In genomic region chr22:34951212-34951611, GRCh38 we compare ENCODE assay signal across 20 cellular contexts.
DNase-seq lines count a peak whose midpoint lies in the region; ATAC-seq and TF ChIP-seq lines count a peak whose summit lies in the region.
"Had no signal": no experiment of that assay in that cellular context is flagged by ENCODE, and none has a peak within 500 bp of the region (broad histone marks: within the 10 kb centered on the region; RNA-seq: fewer than 3 reads in every experiment).

No MANE protein-coding gene starts in this region.

- H3K27me3 Mint-ChIP-seq in H9 (ENCODE audit: low read depth): peaks cover 3% of the 10 kb centered on the region
- peaks cover 8% of the 10 kb centered on the region for H3K27me3 Mint-ChIP-seq in endodermal cell (ENCODE audit: insufficient read depth)
- H3K27me3 Mint-ChIP-seq in activated T-helper 2 cell treated with anti-CD3 and anti-CD28 coated beads, Interferon-gamma antibody, Interleukin-2, Interleukin-4, amounts not matched to agents 10 μg/mL and 5 μg/mL and 100 μg/mL, durations not matched to agents 14 hours and 24 hours and 36 hours (ENCODE audit: low read depth): no peaks in the 10 kb centered on the region
- H3K27me3 Mint-ChIP-seq: CD4-positive, CD25-positive, alpha-beta regulatory T cell had no signal

- no peak overlapping the region for H3K4ac ChIP-seq in H9 (ENCODE audit: low read depth, low read length)
- no peak overlapping the region for H3K4ac ChIP-seq in mesendoderm (ENCODE audit: low read depth, low read length)

- H2BK20ac ChIP-seq in H9 (ENCODE audit: low read depth, low read length, poor library complexity, severe bottlenecking): no peak overlapping the region

- intact Hi-C loops in activated T-helper 2 cell treated with anti-CD3 and anti-CD28 coated beads, Interferon-gamma antibody, Interleukin-2, Interleukin-4, amounts not matched to agents 10 μg/mL and 5 μg/mL and 100 μg/mL, durations not matched to agents 14 hours and 24 hours and 36 hours (cut with micrococcal nuclease): no loop called here

- no peak overlapping the region for H3K23ac ChIP-seq in H9 (ENCODE audit: insufficient read length, low read depth, low read length)
- no peak overlapping the region for H3K23ac ChIP-seq in mesendoderm (ENCODE audit: low read length)

- H3K4me1 ChIP-seq in H9 (ENCODE audit: insufficient read depth, low read length) (peaks cover 5% of the 10 kb centered on the region), endodermal cell (ENCODE audit: control insufficient read depth, insufficient read depth, low read length) (no peaks in the 10 kb centered on the region), mesendoderm (ENCODE audit: control insufficient read depth, low read depth, low read length) (peaks cover 4% of the 10 kb centered on the region)
- H3K4me1 ChIP-seq: BE2C, HAP-1 had no signal

- no peaks in the 10 kb centered on the region for H3K9me3 ChIP-seq in H9 (ENCODE audit: control insufficient read depth, low read depth, low read length)
- H3K9me3 ChIP-seq in endodermal cell (ENCODE audit: control insufficient read depth, low read length): no peaks in the 10 kb centered on the region
- H3K9me3 ChIP-seq: BE2C, HAP-1 had no signal

- no peaks in the 10 kb centered on the region for H3K23me2 ChIP-seq in H9 (ENCODE audit: insufficient read length, low read depth, low read length, poor library complexity, severe bottlenecking)

- H2AFZ ChIP-seq in H9 (ENCODE audit: low read length): no peak overlapping the region
- H2AFZ ChIP-seq: GM23248 had no signal

- no peak overlapping the region for H3K56ac ChIP-seq in H9 (ENCODE audit: insufficient read length, low read depth, low read length)
- no peak overlapping the region for H3K56ac ChIP-seq in mesendoderm (ENCODE audit: low read length)

- H2BK120ac ChIP-seq in H9 (ENCODE audit: low read depth, low read length, poor library complexity, severe bottlenecking): no peak overlapping the region
- no peak overlapping the region for H2BK120ac ChIP-seq in mesendoderm (ENCODE audit: low read depth, low read length)

- H3T11ph ChIP-seq in H9 (ENCODE audit: low read length): no peak overlapping the region

- peaks cover 12 to 14% of the 10 kb centered on the region in 2 experiments for H3K4me1 Mint-ChIP-seq in H9
- peaks cover 12% of the 10 kb centered on the region for H3K4me1 Mint-ChIP-seq in endodermal cell
- no peaks in the 10 kb centered on the region for H3K4me1 Mint-ChIP-seq in activated T-helper 2 cell treated with anti-CD3 and anti-CD28 coated beads, Interferon-gamma antibody, Interleukin-2, Interleukin-4, amounts not matched to agents 10 μg/mL and 5 μg/mL and 100 μg/mL, durations not matched to agents 14 hours and 24 hours and 36 hours (ENCODE audit: low read depth)
- H3K4me1 Mint-ChIP-seq: CD4-positive, CD25-positive, alpha-beta regulatory T cell; CD8-positive, alpha-beta memory T cell had no signal

- no peak overlapping the region for H2BK5ac ChIP-seq in H9 (ENCODE audit: insufficient read length, low read length)
- H2BK5ac ChIP-seq in mesendoderm (ENCODE audit: low read length): no peak overlapping the region

- H2BK12ac ChIP-seq in H9 (ENCODE audit: insufficient read length, low read depth, low read length): no peak overlapping the region

- H3K4me2 ChIP-seq in H9 (ENCODE audit: insufficient read depth, insufficient read length, low read length): no peak overlapping the region
- H3K4me2 ChIP-seq in mesendoderm (ENCODE audit: low read length): no peak overlapping the region

- H3K4me3 Mint-ChIP-seq in H9: no peak overlapping the region
- H3K4me3 Mint-ChIP-seq in endodermal cell: no peak overlapping the region
- no peak overlapping the region for H3K4me3 Mint-ChIP-seq in activated T-helper 2 cell treated with anti-CD3 and anti-CD28 coated beads, Interferon-gamma antibody, Interleukin-2, Interleukin-4, amounts not matched to agents 10 μg/mL and 5 μg/mL and 100 μg/mL, durations not matched to agents 14 hours and 24 hours and 36 hours (ENCODE audit: low read depth)
- H3K4me3 Mint-ChIP-seq: CD4-positive, CD25-positive, alpha-beta regulatory T cell; CD8-positive, alpha-beta memory T cell had no signal

- DNase-seq in H9 (no peak), endodermal cell (peak; percentile 56), mesendoderm (no peak), HK-2 (ENCODE audit: unreplicated experiment) (no peak), RKO (ENCODE audit: low spot score) (no peak)
- no peak for DNase-seq in activated T-helper 2 cell treated with anti-CD3 and anti-CD28 coated beads, Interferon-gamma antibody, Interleukin-2, Interleukin-4, amounts not matched to agents 10 μg/mL and 5 μg/mL and 100 μg/mL, durations not matched to agents 14 hours and 24 hours and 36 hours (ENCODE audit: low spot score)
- DNase-seq: BE2C; C1 segment of cervical spinal cord; CD4-positive, CD25-positive, alpha-beta regulatory T cell; CD8-positive, alpha-beta memory T cell; COR-L47; DMS 273 treated with DMSO at 0.1 percent for 48 hours; DMS53; DND-41; EL; GM23248; KG1 had no signal

- no peaks in the 10 kb centered on the region for H3K79me2 ChIP-seq in H9 (ENCODE audit: insufficient read depth, low read length)
- no peaks in the 10 kb centered on the region for H3K79me2 ChIP-seq in mesendoderm (ENCODE audit: control insufficient read depth, insufficient read depth, low read length)

- H3K18ac ChIP-seq in H9 (ENCODE audit: insufficient read length, low read depth, low read length) (no peak overlapping the region), mesendoderm (ENCODE audit: low read length) (peak overlapping the region; percentile 52)

- H2AK5ac ChIP-seq in H9 (ENCODE audit: insufficient read length, low read length) (no peak overlapping the region), mesendoderm (ENCODE audit: low read length) (no peak overlapping the region)

- H4K20me1 ChIP-seq in H9 (ENCODE audit: control insufficient read depth, insufficient read depth, insufficient read length): no peaks in the 10 kb centered on the region

- no peaks in the 10 kb centered on the region for H3K9me3 Mint-ChIP-seq in H9
- no peaks in the 10 kb centered on the region for H3K9me3 Mint-ChIP-seq in endodermal cell
- H3K9me3 Mint-ChIP-seq in activated T-helper 2 cell treated with anti-CD3 and anti-CD28 coated beads, Interferon-gamma antibody, Interleukin-2, Interleukin-4, amounts not matched to agents 10 μg/mL and 5 μg/mL and 100 μg/mL, durations not matched to agents 14 hours and 24 hours and 36 hours: no peaks in the 10 kb centered on the region
- H3K9me3 Mint-ChIP-seq: CD4-positive, CD25-positive, alpha-beta regulatory T cell; CD8-positive, alpha-beta memory T cell had no signal

- H4K5ac ChIP-seq in H9 (ENCODE audit: insufficient read length, low read depth, low read length) (no peak overlapping the region), mesendoderm (ENCODE audit: low read length) (no peak overlapping the region)

- H4K8ac ChIP-seq in H9 (replicated peaks; ENCODE audit: insufficient read length, low read depth, low read length) (no peak overlapping the region), mesendoderm (ENCODE audit: low read depth, low read length) (no peak overlapping the region)

- ATAC-seq in HG03432 (IDR thresholded peaks at IDR 0.05; ENCODE audit: unreplicated experiment): no peak
- ATAC-seq: GM12878 had no signal

- no peak overlapping the region for H3K9ac ChIP-seq in H9 (ENCODE audit: extremely low read depth, insufficient read length, low read length)
- no peak overlapping the region for H3K9ac ChIP-seq in endodermal cell (ENCODE audit: extremely low read depth, low read length, poor library complexity, severe bottlenecking)
- H3K9ac ChIP-seq in mesendoderm (ENCODE audit: low read length): no peak overlapping the region
- H3K9ac ChIP-seq: GM23248 had no signal

- no CpG with 5 or more reads among the region's 3 CpGs for WGBS in H9 (ENCODE audit: extremely low coverage, insufficient read length, low lambda C conversion rate)
- WGBS in endodermal cell (ENCODE audit: insufficient coverage in 1 of 2, insufficient read length in 1 of 2), 2 experiments: 90% methylated on average over 3 of the region's 3 CpGs; no CpG with 5 or more reads in 1 of the 2 experiments
- WGBS in mesendoderm (ENCODE audit: extremely low coverage, insufficient coverage, low lambda C conversion rate): no CpG with 5 or more reads among the region's 3 CpGs

- TF ChIP-seq CTCF in H9 (conservative IDR thresholded peaks at IDR 0.05) (peak; percentile 37; the same call in 2 of the 3 replicates), endodermal cell (conservative IDR thresholded peaks at IDR 0.05) (peak; percentile 57)

- H3K79me1 ChIP-seq in H9 (ENCODE audit: insufficient read depth, low read depth, low read length, poor library complexity, severe bottlenecking): no peaks in the 10 kb centered on the region
- H3K79me1 ChIP-seq in mesendoderm (ENCODE audit: low read length): no peaks in the 10 kb centered on the region

- no peaks in the 10 kb centered on the region for H3K27me3 ChIP-seq in H9 (ENCODE audit: insufficient read depth, low read length)
- H3K27me3 ChIP-seq in endodermal cell (ENCODE audit: control insufficient read depth, insufficient read depth, low read length, poor library complexity, severe bottlenecking): no peaks in the 10 kb centered on the region
- H3K27me3 ChIP-seq in mesendoderm (ENCODE audit: insufficient read depth, low read length, poor library complexity): no peaks in the 10 kb centered on the region
- H3K27me3 ChIP-seq: BE2C had no signal

- H2BK15ac ChIP-seq in H9 (ENCODE audit: low read depth, low read length): no peak overlapping the region
- no peak overlapping the region for H2BK15ac ChIP-seq in mesendoderm (replicated peaks; ENCODE audit: low read depth)

- H3K36me3 ChIP-seq in endodermal cell (ENCODE audit: control insufficient read depth, insufficient read depth, low read length): no peaks in the 10 kb centered on the region
- H3K36me3 ChIP-seq in mesendoderm (ENCODE audit: control insufficient read depth, insufficient read depth, low read length): no peaks in the 10 kb centered on the region
- H3K36me3 ChIP-seq: BE2C, HAP-1 had no signal

- no peaks in the 10 kb centered on the region for H3K36me3 Mint-ChIP-seq in H9 (ENCODE audit: insufficient read depth in 1 of 3, low read depth in 3 of 3)
- H3K36me3 Mint-ChIP-seq in endodermal cell (ENCODE audit: low read depth): no peaks in the 10 kb centered on the region
- no peaks in the 10 kb centered on the region for H3K36me3 Mint-ChIP-seq in activated T-helper 2 cell treated with anti-CD3 and anti-CD28 coated beads, Interferon-gamma antibody, Interleukin-2, Interleukin-4, amounts not matched to agents 10 μg/mL and 5 μg/mL and 100 μg/mL, durations not matched to agents 14 hours and 24 hours and 36 hours (ENCODE audit: low read depth)
- H3K36me3 Mint-ChIP-seq: CD4-positive, CD25-positive, alpha-beta regulatory T cell; CD8-positive, alpha-beta memory T cell had no signal

- H3K27ac Mint-ChIP-seq in H9 (no peak overlapping the region), endodermal cell (no peak overlapping the region)
- no peak overlapping the region for H3K27ac Mint-ChIP-seq in activated T-helper 2 cell treated with anti-CD3 and anti-CD28 coated beads, Interferon-gamma antibody, Interleukin-2, Interleukin-4, amounts not matched to agents 10 μg/mL and 5 μg/mL and 100 μg/mL, durations not matched to agents 14 hours and 24 hours and 36 hours
- H3K27ac Mint-ChIP-seq: CD4-positive, CD25-positive, alpha-beta regulatory T cell; CD8-positive, alpha-beta memory T cell had no signal

- no peak overlapping the region for H3K14ac ChIP-seq in H9 (ENCODE audit: insufficient read depth, low read length)

- no peak overlapping the region for H3K27ac ChIP-seq in H9 (ENCODE audit: insufficient read length, low read depth, low read length)
- no peak overlapping the region for H3K27ac ChIP-seq in endodermal cell (ENCODE audit: low read depth, low read length)
- no peak overlapping the region for H3K27ac ChIP-seq in mesendoderm (ENCODE audit: low read depth, low read length)
- H3K27ac ChIP-seq: GM23248 had no signal

- H3K4me3 ChIP-seq in endodermal cell (ENCODE audit: low read length) (no peak overlapping the region), mesendoderm (ENCODE audit: low read length) (no peak overlapping the region)
- H3K4me3 ChIP-seq: GM12878, GM23248, HAP-1 had no signal

- H4K91ac ChIP-seq in H9 (ENCODE audit: insufficient read length, low read depth, low read length): no peak overlapping the region
